In the genomic region with DNA sequence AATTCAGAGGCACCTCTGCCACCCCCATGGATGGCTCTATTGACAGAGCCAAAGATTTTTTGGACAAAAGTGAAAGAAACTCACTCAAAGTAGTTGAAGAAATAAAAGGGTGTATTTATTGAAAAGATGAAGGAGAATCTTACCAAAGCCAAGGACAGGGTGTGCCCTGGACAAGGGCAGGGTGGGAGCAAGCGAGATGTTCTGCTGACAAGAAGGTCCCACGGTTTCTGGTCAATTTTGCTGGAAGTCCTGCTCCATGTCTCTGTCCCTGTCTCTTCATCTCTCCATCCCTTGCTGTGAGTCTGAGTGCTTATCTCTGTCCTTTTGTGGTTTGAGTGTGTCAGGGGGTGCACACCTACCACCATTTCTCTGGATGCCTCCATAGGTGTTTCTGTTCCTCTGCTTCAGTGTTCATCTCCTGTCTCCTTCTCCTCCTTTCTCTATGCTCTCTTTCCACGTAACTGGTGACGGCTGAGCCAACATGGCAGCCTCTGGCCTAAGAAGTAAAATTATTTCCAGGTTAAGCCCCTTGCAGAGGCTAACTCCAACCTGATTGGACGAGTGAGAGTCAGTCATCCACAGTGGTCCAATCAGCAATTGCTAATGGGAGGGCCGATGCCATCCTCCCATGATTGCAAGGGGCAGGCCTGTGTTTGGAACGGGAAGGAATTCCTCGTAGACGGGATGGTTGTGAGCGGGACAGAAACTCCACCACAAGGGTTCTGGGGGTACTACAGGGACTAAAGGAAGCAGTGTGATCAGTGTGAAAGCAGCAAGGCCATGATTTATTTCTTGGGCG, we compare ENCODE assay signal across 20 cellular contexts.
A peak's percentile ranks its signal among the peaks of the same experiment; 100 is the strongest.
DNase-seq lines count a peak whose midpoint lies in the region; ATAC-seq and TF ChIP-seq lines count a peak whose summit lies in the region.
"Had no signal": no experiment of that assay in that cellular context is flagged by ENCODE, and none has a peak within 500 bp of the region (broad histone marks: within the 10 kb centered on the region; RNA-seq: fewer than 3 reads in every experiment).

No MANE protein-coding gene starts in this region.

- POLR2A ChIA-PET in HEK293T (lab: Yijun Ruan, JAX): no interaction called here

- CTCF ChIA-PET in HEK293T (lab: Yijun Ruan, JAX): no interaction called here

- DNase-seq in ELF-1 (ENCODE audit: low read depth, low spot score) (peak; percentile 43), HEK293T (ENCODE audit: extremely low spot score) (peak; percentile 19), RPMI7951 (ENCODE audit: low read depth) (peak; percentile 65), inferior parietal cortex (ENCODE audit: extremely low spot score) (peak; percentile 2), SHP77 (lab: John Stamatoyannopoulos, UW) (no peak)
- no peak for DNase-seq in stimulated activated naive CD8-positive, alpha-beta T cell treated with anti-CD3 and anti-CD28 coated beads, Interleukin-15, Interleukin-2, amounts not matched to agents 100 U/mL and 50 U/mL, for 24 hours
- DNase-seq: activated CD4-positive, alpha-beta memory T cell treated with anti-CD3 and anti-CD28 coated beads for 36 hours; activated effector memory CD4-positive, alpha-beta T cell treated with Interleukin-2 at 50 U/mL for 16 hours; adrenal gland; CD4-positive, alpha-beta memory T cell; KBM-7; kidney glomerular epithelial cell; MV-4-11; NCI-H187; NK-92 treated with Interleukin-12 subunit alpha and Interleukin-12 subunit beta, amount 100 ng/mL, for 24 hours; small intestine; stimulated activated CD4-positive, alpha-beta T cell treated with anti-CD3 and anti-CD28 coated beads, Interleukin-2, amount 100 ng/mL, for 24 hours; T1000 had no signal

- ATAC-seq in GM19463 (IDR thresholded peaks at IDR 0.05; ENCODE audit: unreplicated experiment): no peak
- no peak for ATAC-seq in stimulated activated naive CD8-positive, alpha-beta T cell treated with anti-CD3 and anti-CD28 coated beads, Interleukin-15, Interleukin-2, amounts not matched to agents 100 U/mL and 50 U/mL, for 24 hours
- ATAC-seq: stimulated activated memory B cell treated with anti-CD40 and anti-IgM and Interleukin-4, amounts not matched to agents 10 μg/mL and 1 μg/mL and 100 μg/mL, for 72 hours had no signal

TF ChIP-seq in HEK293T, 16 proteins besides CTCF, POLR2A, EP300 and RAD21:
- no peak for TF ChIP-seq TARDBP (IDR thresholded peaks at IDR 0.05)
- no peak for TF ChIP-seq FOXK2 (IDR thresholded peaks at IDR 0.05)
- no peak for TF ChIP-seq NFRKB (IDR thresholded peaks at IDR 0.05)
- TF ChIP-seq, protein P1, sequence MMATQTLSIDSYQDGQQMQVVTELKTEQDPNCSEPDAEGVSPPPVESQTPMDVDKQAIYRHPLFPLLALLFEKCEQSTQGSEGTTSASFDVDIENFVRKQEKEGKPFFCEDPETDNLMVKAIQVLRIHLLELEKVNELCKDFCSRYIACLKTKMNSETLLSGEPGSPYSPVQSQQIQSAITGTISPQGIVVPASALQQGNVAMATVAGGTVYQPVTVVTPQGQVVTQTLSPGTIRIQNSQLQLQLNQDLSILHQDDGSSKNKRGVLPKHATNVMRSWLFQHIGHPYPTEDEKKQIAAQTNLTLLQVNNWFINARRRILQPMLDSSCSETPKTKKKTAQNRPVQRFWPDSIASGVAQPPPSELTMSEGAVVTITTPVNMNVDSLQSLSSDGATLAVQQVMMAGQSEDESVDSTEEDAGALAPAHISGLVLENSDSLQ (IDR thresholded peaks at IDR 0.05): peak; percentile 92
TF ChIP-seq in HEK293T: peak in this region for 1.

Comparison
In these comparisons a context has a peak if more than half of its experiments do, and no peak if none do; other contexts are left out.
1. DNase-seq: peak in ELF-1 (single experiment), HEK293T (single experiment), RPMI7951 (single experiment) and inferior parietal cortex (single experiment); none in stimulated activated naive CD8-positive, alpha-beta T cell treated with anti-CD3 and anti-CD28 coated beads, Interleukin-15, Interleukin-2, amounts not matched to agents 100 U/mL and 50 U/mL, for 24 hours (single experiment) and SHP77 (0 of 2).